16 cellular contexts compared by ENCODE assay signal in genomic region chr16:10172848-10173655, GRCh38. TPM values are rescaled to one million over a fixed set of nuclear protein-coding genes. Genes with fewer than 3 reads are reported as not detected.
DNase-seq lines count a peak whose midpoint lies in the region; ATAC-seq, FAIRE-seq and TF ChIP-seq lines count a peak whose summit lies in the region.
"Had no signal": no experiment of that assay in that cellular context is flagged by ENCODE, and none has a peak within 500 bp of the region (broad histone marks: within the 10 kb centered on the region; RNA-seq: fewer than 3 reads in every experiment).

No MANE protein-coding gene starts in this region.

- no peak overlapping the region for H4K91ac ChIP-seq in mesenchymal stem cell (ENCODE audit: low read length)

- H3K14ac ChIP-seq in mesenchymal stem cell (ENCODE audit: low read length in 2 of 2): no peak overlapping the region

- WGBS in mesenchymal stem cell: 60% methylated on average over 15 of the region's 16 CpGs

- no peak overlapping the region for H4K8ac ChIP-seq in mesenchymal stem cell (ENCODE audit: low read length)

- no peaks in the 10 kb centered on the region for H4K20me1 ChIP-seq in astrocyte (ENCODE audit: insufficient read depth, low read length)

- peak overlapping the region; percentile 37 for H3K9ac ChIP-seq in astrocyte (ENCODE audit: low read length)
- H3K9ac ChIP-seq in mesenchymal stem cell (ENCODE audit: low read length): no peak overlapping the region

- ATAC-seq in GM21576 (IDR thresholded peaks at IDR 0.05; ENCODE audit: unreplicated experiment): no peak
- ATAC-seq: activated CD4-positive, CD25-positive, alpha-beta regulatory T cell treated with anti-CD3 and anti-CD28 coated beads, Interleukin-2, amount 50 U/mL, for 24 hours had no signal

- H2BK12ac ChIP-seq in mesenchymal stem cell (ENCODE audit: low read length in 2 of 2): no peak overlapping the region

- H3K4ac ChIP-seq in mesenchymal stem cell (ENCODE audit: low read depth in 1 of 2, low read length in 2 of 2): no peak overlapping the region

- no peak overlapping the region for H3K23ac ChIP-seq in mesenchymal stem cell (ENCODE audit: low read length in 2 of 2)

- H3K79me2 ChIP-seq in astrocyte (ENCODE audit: insufficient read depth, low read length): no peaks in the 10 kb centered on the region

- peaks cover 14% of the 10 kb centered on the region for H3K4me1 Mint-ChIP-seq in astrocyte (ENCODE audit: low read depth, unreplicated experiment)
- H3K4me1 Mint-ChIP-seq in nephron progenitor cell: no peaks in the 10 kb centered on the region

- H3K4me3 ChIP-seq in astrocyte (ENCODE audit: insufficient read depth, low read depth, low read length) (no peak overlapping the region), mesenchymal stem cell (ENCODE audit: insufficient read depth in 1 of 2, low read depth in 1 of 2, low read length in 2 of 2) (no peak overlapping the region)
- H3K4me3 ChIP-seq: cardiac muscle cell, thyroid gland had no signal

- TF ChIP-seq CTCF in astrocyte (IDR thresholded peaks at IDR 0.05; ENCODE audit: insufficient read depth, low read depth, low read length) (no peak), nephron progenitor cell (IDR thresholded peaks at IDR 0.05) (no peak)

- H2AFZ ChIP-seq in astrocyte (ENCODE audit: low read depth, low read length) (no peak overlapping the region), mesenchymal stem cell (ENCODE audit: low read depth, low read length) (no peak overlapping the region)

- H3K9me3 Mint-ChIP-seq in astrocyte (ENCODE audit: unreplicated experiment): peaks cover 6% of the 10 kb centered on the region
- H3K9me3 Mint-ChIP-seq in nephron progenitor cell: peaks cover 8% of the 10 kb centered on the region
- H3K9me3 Mint-ChIP-seq: activated naive CD4-positive, alpha-beta T cell treated with anti-CD3 and anti-CD28 coated beads for 36 hours had no signal

- peaks cover 13% of the 10 kb centered on the region for H3K27me3 Mint-ChIP-seq in astrocyte (ENCODE audit: low read depth, unreplicated experiment)
- peaks cover under 1% of the 10 kb centered on the region for H3K27me3 Mint-ChIP-seq in nephron progenitor cell (ENCODE audit: low read depth, poor library complexity)

- H2BK15ac ChIP-seq in mesenchymal stem cell (ENCODE audit: low read depth, poor library complexity, severe bottlenecking): no peak overlapping the region

- FAIRE-seq in astrocyte (lab: Jason Lieb, UNC): no peak
- FAIRE-seq: frontal cortex had no signal

- DNase-seq in ELF-1 (ENCODE audit: low read depth, low spot score): peak; percentile 49
- DNase-seq in HT1080 (ENCODE audit: low read depth): peak; percentile 74
- DNase-seq in astrocyte (ENCODE audit: low read depth): peak; percentile 98
- DNase-seq in mesenchymal stem cell: peak; percentile 61
- DNase-seq in nephron progenitor cell: no peak
- no peak for DNase-seq in mesenteric fat pad (ENCODE audit: low spot score)
- no peak for DNase-seq in NCI-H748 treated with DMSO at 0.1 percent for 48 hours (lab: John Stamatoyannopoulos, UW)
- DNase-seq: activated CD8-positive, alpha-beta memory T cell treated with anti-CD3 and anti-CD28 coated beads, Interleukin-2, amount 50 U/mL, for 4 hours; activated naive CD4-positive, alpha-beta T cell treated with anti-CD3 and anti-CD28 coated beads for 36 hours; BE2C; GDM1; thyroid gland had no signal

- peaks cover 12% of the 10 kb centered on the region for H3K4me1 ChIP-seq in astrocyte (ENCODE audit: insufficient read depth, low read length)
- no peaks in the 10 kb centered on the region for H3K4me1 ChIP-seq in mesenchymal stem cell (ENCODE audit: control insufficient read depth, insufficient read depth, low read depth, low read length)
- H3K4me1 ChIP-seq: BE2C had no signal

- peak overlapping the region; percentile 52 for H3K4me2 ChIP-seq in astrocyte (ENCODE audit: low read length)
- no peak overlapping the region for H3K4me2 ChIP-seq in mesenchymal stem cell (ENCODE audit: low read length, poor library complexity, severe bottlenecking)

- no peaks in the 10 kb centered on the region for H3K36me3 Mint-ChIP-seq in astrocyte (ENCODE audit: low read depth, unreplicated experiment)
- H3K36me3 Mint-ChIP-seq in nephron progenitor cell (ENCODE audit: low read depth): peaks cover 10% of the 10 kb centered on the region

- H3K4me3 Mint-ChIP-seq in astrocyte (ENCODE audit: unreplicated experiment) (no peak overlapping the region), nephron progenitor cell (no peak overlapping the region)
- H3K4me3 Mint-ChIP-seq: activated naive CD4-positive, alpha-beta T cell treated with anti-CD3 and anti-CD28 coated beads for 36 hours had no signal

- H2AK5ac ChIP-seq in mesenchymal stem cell (ENCODE audit: low read length, severe bottlenecking): no peak overlapping the region

- H3K79me1 ChIP-seq in mesenchymal stem cell (replicated peaks; ENCODE audit: low read length, poor library complexity, severe bottlenecking): no peaks in the 10 kb centered on the region

- no peak overlapping the region for H2BK120ac ChIP-seq in mesenchymal stem cell (ENCODE audit: low read depth, low read length)

- H3K27ac ChIP-seq in astrocyte (ENCODE audit: low read depth, low read length): peak overlapping the region; percentile 54
- no peak overlapping the region for H3K27ac ChIP-seq in mesenchymal stem cell (ENCODE audit: low read length, poor library complexity, severe bottlenecking)
- H3K27ac ChIP-seq: cardiac muscle cell, thyroid gland had no signal

- no peaks in the 10 kb centered on the region for H3K27me3 ChIP-seq in astrocyte (ENCODE audit: insufficient read depth, low read length)
- no peaks in the 10 kb centered on the region for H3K27me3 ChIP-seq in mesenchymal stem cell (ENCODE audit: control insufficient read depth in 1 of 2, insufficient read depth in 1 of 2, low read length in 2 of 2)
- H3K27me3 ChIP-seq: BE2C, cardiac muscle cell, thyroid gland had no signal

- no peaks in the 10 kb centered on the region for H3K9me3 ChIP-seq in astrocyte (ENCODE audit: insufficient read depth, low read depth, low read length)
- H3K9me3 ChIP-seq in mesenchymal stem cell (ENCODE audit: control insufficient read depth, low read length): no peaks in the 10 kb centered on the region
- H3K9me3 ChIP-seq: BE2C, thyroid gland had no signal

- H3K18ac ChIP-seq in mesenchymal stem cell (ENCODE audit: low read depth in 1 of 2, low read length in 2 of 2): no peak overlapping the region

- no peaks in the 10 kb centered on the region for H3K36me3 ChIP-seq in astrocyte (ENCODE audit: insufficient read depth, low read length)
- H3K36me3 ChIP-seq in mesenchymal stem cell (ENCODE audit: control insufficient read depth in 1 of 2, insufficient read depth in 2 of 2, low read depth in 1 of 2, low read length in 2 of 2): no peaks in the 10 kb centered on the region
- H3K36me3 ChIP-seq: BE2C, cardiac muscle cell, thyroid gland had no signal

- H2BK5ac ChIP-seq in mesenchymal stem cell (ENCODE audit: low read depth, low read length, poor library complexity, severe bottlenecking): no peak overlapping the region

- H3K27ac Mint-ChIP-seq in astrocyte (ENCODE audit: unreplicated experiment) (no peak overlapping the region), nephron progenitor cell (no peak overlapping the region)
- H3K27ac Mint-ChIP-seq: activated naive CD4-positive, alpha-beta T cell treated with anti-CD3 and anti-CD28 coated beads for 36 hours had no signal

RNA-seq across cellular contexts. Expression of gene GRIN2A, which starts 9.2 kb away (rescaled TPM):
- total RNA-seq in HT1080 (2014; rRNA removed; shearing (Covaris generic)): 0.73 TPM in 1 of 2 replicates, not detected in the other
- polyA plus RNA-seq in HT1080 (2015; cell fraction: cytosol; rRNA removed): 0.01 TPM in 1 of 2 replicates, not detected in the other
- polyA plus RNA-seq in HT1080 (2015; cell fraction: nucleus; rRNA removed): 0.11 TPM in 1 of 2 replicates, not detected in the other
- total RNA-seq in astrocyte: 0.53 and 0.68 TPM in 2 replicates
- 0.84 TPM for polyA plus RNA-seq in mesenchymal stem cell (2013, experiment 1 of 2)
- 0.79 TPM for polyA plus RNA-seq in mesenchymal stem cell (2013, experiment 2 of 2)
- 0.74 TPM for total RNA-seq in mesenteric fat pad
- total RNA-seq: activated naive CD4-positive, alpha-beta T cell treated with anti-CD3 and anti-CD28 coated beads for 36 hours had no signal

Comparison
In these comparisons a context has a peak if more than half of its experiments do, and no peak if none do; other contexts are left out.
1. DNase-seq: peak in ELF-1 (single experiment), HT1080 (single experiment), astrocyte (single experiment) and mesenchymal stem cell (single experiment); none in nephron progenitor cell (single experiment), mesenteric fat pad (single experiment) and NCI-H748 treated with DMSO at 0.1 percent for 48 hours (single experiment).